In the genomic region with DNA sequence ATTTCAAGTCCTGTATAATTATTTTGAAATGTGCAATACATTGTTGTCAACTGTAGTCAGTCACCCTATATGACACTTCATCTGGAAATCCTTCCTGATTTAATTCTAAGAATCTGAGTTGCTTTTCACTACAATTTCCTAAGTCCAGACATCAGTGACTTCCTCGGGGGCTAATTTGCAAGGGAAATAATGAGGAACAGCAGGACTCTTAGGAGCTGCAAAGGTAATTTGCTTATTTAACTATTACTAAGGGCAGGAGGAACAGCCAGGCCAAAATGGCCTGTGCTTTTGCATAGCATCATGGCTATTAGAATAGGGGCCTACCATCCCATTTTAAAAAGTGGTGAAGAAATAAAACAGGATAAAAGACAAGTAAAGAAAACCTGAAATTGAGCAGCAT, we compare ENCODE assay signal across 31 cellular contexts.
"Had no signal": no experiment of that assay in that cellular context is flagged by ENCODE, and none has a peak within 500 bp of the region (broad histone marks: within the 10 kb centered on the region; RNA-seq: fewer than 3 reads in every experiment).

No MANE protein-coding gene starts in this region.

- H3K4me3 ChIP-seq: adrenal gland, body of pancreas, esophagus muscularis mucosa, gastroesophageal sphincter, heart right ventricle had no signal

- H3K4me1 ChIP-seq: adrenal gland, body of pancreas, heart right ventricle had no signal

- H3K27me3 ChIP-seq: adrenal gland, body of pancreas, esophagus muscularis mucosa, gastroesophageal sphincter, heart right ventricle had no signal

- H3K27ac ChIP-seq: adrenal gland, body of pancreas, esophagus muscularis mucosa, gastroesophageal sphincter, heart right ventricle, WERI-Rb-1 had no signal

- ATAC-seq: activated CD4-positive, alpha-beta T cell treated with anti-CD3 and anti-CD28 coated beads for 36 hours; activated CD8-positive, alpha-beta memory T cell treated with anti-CD3 and anti-CD28 coated beads, Interleukin-2, amount 10 ng/mL, durations not matched to agents 7 days and 5 days; activated CD8-positive, alpha-beta T cell treated with anti-CD3 and anti-CD28 coated beads, Interleukin-2, amount 10 ng/mL, durations not matched to agents 7 days and 5 days; activated naive CD8-positive, alpha-beta T cell treated with anti-CD3 and anti-CD28 coated beads, Interleukin-2, amount 50 U/mL, for 24 hours; body of pancreas; effector memory CD8-positive, alpha-beta T cell; gastroesophageal sphincter; heart right ventricle; T-helper 17 cell had no signal

- H3K36me3 ChIP-seq: adrenal gland, esophagus muscularis mucosa, gastroesophageal sphincter, heart right ventricle, WERI-Rb-1 had no signal

- H3K9me3 ChIP-seq: adrenal gland, body of pancreas, esophagus muscularis mucosa, gastroesophageal sphincter, heart right ventricle had no signal

- DNase-seq: activated CD4-positive, alpha-beta memory T cell treated with anti-CD3 and anti-CD28 coated beads for 36 hours; activated CD4-positive, alpha-beta T cell treated with anti-CD3 and anti-CD28 coated beads for 36 hours; activated CD4-positive, alpha-beta T cell treated with anti-CD3 and anti-CD28 coated beads, Interleukin-2, amount 10 ng/mL, durations not matched to agents 24 days and 14 days; activated CD4-positive, CD25-positive, alpha-beta regulatory T cell; activated CD4-positive, CD25-positive, alpha-beta regulatory T cell treated with anti-CD3 and anti-CD28 coated beads, Interleukin-2, amount 50 U/mL, for 72 hours; activated CD8-positive, alpha-beta memory T cell treated with anti-CD3 and anti-CD28 coated beads, Interleukin-2, amount 10 ng/mL, durations not matched to agents 7 days and 5 days; activated CD8-positive, alpha-beta memory T cell treated with anti-CD3 and anti-CD28 coated beads, Interleukin-2, amount 50 U/mL, for 4 hours; activated CD8-positive, alpha-beta T cell treated with anti-CD3 and anti-CD28 coated beads, Interleukin-2, amount 10 ng/mL, durations not matched to agents 7 days and 5 days; activated effector memory CD4-positive, alpha-beta T cell treated with anti-CD3 and anti-CD28 coated beads, Interleukin-2, amount 50 U/mL, for 16 hours; activated naive CD4-positive, alpha-beta T cell treated with anti-CD3 and anti-CD28 coated beads for 36 hours; activated naive CD8-positive, alpha-beta T cell treated with anti-CD3 and anti-CD28 coated beads for 36 hours; activated naive CD8-positive, alpha-beta T cell treated with anti-CD3 and anti-CD28 coated beads, Interleukin-2, amount 50 U/mL, for 24 hours; activated T-cell treated with anti-CD3 and anti-CD28 coated beads, Interleukin-2, amount 50 U/mL, for 1 hour; activated T-cell treated with anti-CD3 and anti-CD28 coated beads, Interleukin-2, amount 50 U/mL, for 48 hours; adrenal gland; amygdala; aorta; body of pancreas; caudate nucleus; cortex of kidney; dermis blood vessel endothelial cell; effector CD4-positive, alpha-beta T cell; effector memory CD8-positive, alpha-beta T cell; erythroblast; foreskin melanocyte; heart right ventricle; T-helper 17 cell; T1000; WERI-Rb-1 had no signal
